1 cellular context compared by ENCODE assay signal in the genomic region with DNA sequence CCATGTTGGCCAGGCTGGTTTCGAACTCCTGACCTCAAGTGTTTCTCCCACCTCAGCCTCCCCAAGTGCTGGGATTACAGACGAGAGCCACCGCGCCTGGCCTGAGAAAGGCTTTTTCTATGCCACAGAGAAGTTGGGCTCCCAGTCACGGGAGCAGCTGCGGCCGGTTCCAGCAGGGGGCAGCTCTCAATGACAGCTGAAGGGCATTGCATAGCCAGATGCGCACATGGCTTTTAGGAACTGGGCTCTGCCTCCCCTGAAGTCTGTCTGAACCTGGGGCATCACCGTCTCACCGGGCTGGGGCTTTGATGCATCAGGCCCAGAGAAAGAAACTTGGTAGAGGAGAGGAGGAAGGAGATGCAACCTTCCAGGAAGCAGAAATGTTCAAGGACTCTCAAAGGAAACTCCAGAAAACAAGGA.
TF ChIP-seq lines count a peak whose summit lies in the region.

No MANE protein-coding gene starts in this region.

TF ChIP-seq in HepG2, 621 proteins besides CTCF, POLR2A, EP300 and RAD21 (continued from another document and continues in another):
- TF ChIP-seq ZNF704 (CRISPR knock-in tag; IDR thresholded peaks at IDR 0.05; ENCODE audit: borderline replicate concordance) (no peak), ZFP36 (IDR thresholded peaks at IDR 0.05; ENCODE audit: borderline replicate concordance, low read depth, low read length, partially characterized antibody) (no peak), CREB1 (IDR thresholded peaks at IDR 0.05) (no peak), CREB1 (CRISPR knock-in tag; IDR thresholded peaks at IDR 0.05) (no peak), MATR3 (CRISPR knock-in tag; IDR thresholded peaks at IDR 0.05) (no peak), SNAPC2 (CRISPR knock-in tag; IDR thresholded peaks at IDR 0.05) (no peak), CBX2 (IDR thresholded peaks at IDR 0.05; ENCODE audit: low read depth, low read length) (no peak), CBX2 (CRISPR knock-in tag; IDR thresholded peaks at IDR 0.05; ENCODE audit: low read depth) (no peak), ATF2 (CRISPR knock-in tag; IDR thresholded peaks at IDR 0.05) (peak; percentile 42; the same call in 1 of the 2 replicates), FUBP1 (CRISPR knock-in tag; IDR thresholded peaks at IDR 0.05; ENCODE audit: borderline replicate concordance) (no peak), MAZ (IDR thresholded peaks at IDR 0.05; ENCODE audit: borderline replicate concordance, low read depth, low read length) (0 out of 2 replicates have a peak, but pooled peaks have one; percentile 15), MAZ (CRISPR knock-in tag; IDR thresholded peaks at IDR 0.05; ENCODE audit: low read depth) (no peak; the same call in 1 of the 2 replicates), ZNF383 (CRISPR knock-in tag; IDR thresholded peaks at IDR 0.05; ENCODE audit: borderline replicate concordance) (no peak), TFAP4 (IDR thresholded peaks at IDR 0.05; ENCODE audit: borderline replicate concordance, low read depth) (peak; percentile 86), MAFG (CRISPR knock-in tag; IDR thresholded peaks at IDR 0.05) (no peak), ZNF589 (CRISPR knock-in tag; conservative IDR thresholded peaks at IDR 0.05) (no peak), ZNF160 (CRISPR knock-in tag; IDR thresholded peaks at IDR 0.05) (no peak), ZNF432 (CRISPR knock-in tag; IDR thresholded peaks at IDR 0.05; ENCODE audit: borderline replicate concordance) (no peak), JDP2 (CRISPR knock-in tag; IDR thresholded peaks at IDR 0.05; ENCODE audit: borderline replicate concordance) (no peak), ZNF557 (CRISPR knock-in tag; IDR thresholded peaks at IDR 0.05) (no peak), TCF7L2 (IDR thresholded peaks at IDR 0.05; ENCODE audit: low read depth, low read length) (no peak), ZZZ3 (CRISPR knock-in tag; IDR thresholded peaks at IDR 0.05; ENCODE audit: borderline replicate concordance) (no peak), MIER3 (CRISPR knock-in tag; IDR thresholded peaks at IDR 0.05; ENCODE audit: borderline replicate concordance) (peak; percentile 73; the same call in 1 of the 2 replicates), ZNF879 (CRISPR knock-in tag; IDR thresholded peaks at IDR 0.05) (no peak), ZNF547 (CRISPR knock-in tag; IDR thresholded peaks at IDR 0.05) (no peak), GLI4 (CRISPR knock-in tag; IDR thresholded peaks at IDR 0.05; ENCODE audit: borderline replicate concordance) (no peak), ZNF530 (CRISPR knock-in tag; IDR thresholded peaks at IDR 0.05; ENCODE audit: low read depth) (no peak), TOE1 (CRISPR knock-in tag; IDR thresholded peaks at IDR 0.05) (no peak), ZNF274 (CRISPR knock-in tag; IDR thresholded peaks at IDR 0.05) (no peak), HNF4G (IDR thresholded peaks at IDR 0.05; ENCODE audit: borderline replicate concordance, low read depth, low read length) (no peak), HNF4G (CRISPR knock-in tag; IDR thresholded peaks at IDR 0.05; ENCODE audit: borderline replicate concordance, low read depth) (peak; percentile 49; the same call in 1 of the 2 replicates), RBM22 (optimal IDR thresholded peaks at IDR 0.05; ENCODE audit: low read length) (no peak), PBX2 (CRISPR knock-in tag; IDR thresholded peaks at IDR 0.05) (no peak), HOMEZ (CRISPR knock-in tag; IDR thresholded peaks at IDR 0.05; ENCODE audit: low read depth) (peak; percentile 33; the same call in 1 of the 2 replicates), ZNF33A (CRISPR knock-in tag; IDR thresholded peaks at IDR 0.05; ENCODE audit: borderline replicate concordance) (no peak), CBX1 (IDR thresholded peaks at IDR 0.05; ENCODE audit: low read depth) (peak; percentile 42)
- TF ChIP-seq, protein P1, sequence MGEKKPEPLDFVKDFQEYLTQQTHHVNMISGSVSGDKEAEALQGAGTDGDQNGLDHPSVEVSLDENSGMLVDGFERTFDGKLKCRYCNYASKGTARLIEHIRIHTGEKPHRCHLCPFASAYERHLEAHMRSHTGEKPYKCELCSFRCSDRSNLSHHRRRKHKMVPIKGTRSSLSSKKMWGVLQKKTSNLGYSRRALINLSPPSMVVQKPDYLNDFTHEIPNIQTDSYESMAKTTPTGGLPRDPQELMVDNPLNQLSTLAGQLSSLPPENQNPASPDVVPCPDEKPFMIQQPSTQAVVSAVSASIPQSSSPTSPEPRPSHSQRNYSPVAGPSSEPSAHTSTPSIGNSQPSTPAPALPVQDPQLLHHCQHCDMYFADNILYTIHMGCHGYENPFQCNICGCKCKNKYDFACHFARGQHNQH (CRISPR knock-in tag; IDR thresholded peaks at IDR 0.05), result peak; percentile 48; the same call in 1 of the 2 replicates
- TF ChIP-seq, protein P2, sequence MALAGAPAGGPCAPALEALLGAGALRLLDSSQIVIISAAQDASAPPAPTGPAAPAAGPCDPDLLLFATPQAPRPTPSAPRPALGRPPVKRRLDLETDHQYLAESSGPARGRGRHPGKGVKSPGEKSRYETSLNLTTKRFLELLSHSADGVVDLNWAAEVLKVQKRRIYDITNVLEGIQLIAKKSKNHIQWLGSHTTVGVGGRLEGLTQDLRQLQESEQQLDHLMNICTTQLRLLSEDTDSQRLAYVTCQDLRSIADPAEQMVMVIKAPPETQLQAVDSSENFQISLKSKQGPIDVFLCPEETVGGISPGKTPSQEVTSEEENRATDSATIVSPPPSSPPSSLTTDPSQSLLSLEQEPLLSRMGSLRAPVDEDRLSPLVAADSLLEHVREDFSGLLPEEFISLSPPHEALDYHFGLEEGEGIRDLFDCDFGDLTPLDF (CRISPR knock-in tag; IDR thresholded peaks at IDR 0.05), result no peak
- TF ChIP-seq, protein P3, sequence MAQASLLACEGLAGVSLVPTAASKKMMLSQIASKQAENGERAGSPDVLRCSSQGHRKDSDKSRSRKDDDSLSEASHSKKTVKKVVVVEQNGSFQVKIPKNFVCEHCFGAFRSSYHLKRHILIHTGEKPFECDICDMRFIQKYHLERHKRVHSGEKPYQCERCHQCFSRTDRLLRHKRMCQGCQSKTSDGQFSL (CRISPR knock-in tag; IDR thresholded peaks at IDR 0.05), result no peak
- TF ChIP-seq, protein P4, sequence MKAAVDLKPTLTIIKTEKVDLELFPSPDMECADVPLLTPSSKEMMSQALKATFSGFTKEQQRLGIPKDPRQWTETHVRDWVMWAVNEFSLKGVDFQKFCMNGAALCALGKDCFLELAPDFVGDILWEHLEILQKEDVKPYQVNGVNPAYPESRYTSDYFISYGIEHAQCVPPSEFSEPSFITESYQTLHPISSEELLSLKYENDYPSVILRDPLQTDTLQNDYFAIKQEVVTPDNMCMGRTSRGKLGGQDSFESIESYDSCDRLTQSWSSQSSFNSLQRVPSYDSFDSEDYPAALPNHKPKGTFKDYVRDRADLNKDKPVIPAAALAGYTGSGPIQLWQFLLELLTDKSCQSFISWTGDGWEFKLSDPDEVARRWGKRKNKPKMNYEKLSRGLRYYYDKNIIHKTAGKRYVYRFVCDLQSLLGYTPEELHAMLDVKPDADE (CRISPR knock-in tag; IDR thresholded peaks at IDR 0.05), result no peak
- TF ChIP-seq, protein P5, sequence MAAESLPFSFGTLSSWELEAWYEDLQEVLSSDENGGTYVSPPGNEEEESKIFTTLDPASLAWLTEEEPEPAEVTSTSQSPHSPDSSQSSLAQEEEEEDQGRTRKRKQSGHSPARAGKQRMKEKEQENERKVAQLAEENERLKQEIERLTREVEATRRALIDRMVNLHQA (CRISPR knock-in tag; IDR thresholded peaks at IDR 0.05), result no peak
- TF ChIP-seq, protein P6, sequence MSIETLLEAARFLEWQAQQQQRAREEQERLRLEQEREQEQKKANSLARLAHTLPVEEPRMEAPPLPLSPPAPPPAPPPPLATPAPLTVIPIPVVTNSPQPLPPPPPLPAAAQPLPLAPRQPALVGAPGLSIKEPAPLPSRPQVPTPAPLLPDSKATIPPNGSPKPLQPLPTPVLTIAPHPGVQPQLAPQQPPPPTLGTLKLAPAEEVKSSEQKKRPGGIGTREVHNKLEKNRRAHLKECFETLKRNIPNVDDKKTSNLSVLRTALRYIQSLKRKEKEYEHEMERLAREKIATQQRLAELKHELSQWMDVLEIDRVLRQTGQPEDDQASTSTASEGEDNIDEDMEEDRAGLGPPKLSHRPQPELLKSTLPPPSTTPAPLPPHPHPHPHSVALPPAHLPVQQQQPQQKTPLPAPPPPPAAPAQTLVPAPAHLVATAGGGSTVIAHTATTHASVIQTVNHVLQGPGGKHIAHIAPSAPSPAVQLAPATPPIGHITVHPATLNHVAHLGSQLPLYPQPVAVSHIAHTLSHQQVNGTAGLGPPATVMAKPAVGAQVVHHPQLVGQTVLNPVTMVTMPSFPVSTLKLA (IDR thresholded peaks at IDR 0.05), result peak; percentile 31; the same call in 1 of the 2 replicates
- TF ChIP-seq, protein P7, sequence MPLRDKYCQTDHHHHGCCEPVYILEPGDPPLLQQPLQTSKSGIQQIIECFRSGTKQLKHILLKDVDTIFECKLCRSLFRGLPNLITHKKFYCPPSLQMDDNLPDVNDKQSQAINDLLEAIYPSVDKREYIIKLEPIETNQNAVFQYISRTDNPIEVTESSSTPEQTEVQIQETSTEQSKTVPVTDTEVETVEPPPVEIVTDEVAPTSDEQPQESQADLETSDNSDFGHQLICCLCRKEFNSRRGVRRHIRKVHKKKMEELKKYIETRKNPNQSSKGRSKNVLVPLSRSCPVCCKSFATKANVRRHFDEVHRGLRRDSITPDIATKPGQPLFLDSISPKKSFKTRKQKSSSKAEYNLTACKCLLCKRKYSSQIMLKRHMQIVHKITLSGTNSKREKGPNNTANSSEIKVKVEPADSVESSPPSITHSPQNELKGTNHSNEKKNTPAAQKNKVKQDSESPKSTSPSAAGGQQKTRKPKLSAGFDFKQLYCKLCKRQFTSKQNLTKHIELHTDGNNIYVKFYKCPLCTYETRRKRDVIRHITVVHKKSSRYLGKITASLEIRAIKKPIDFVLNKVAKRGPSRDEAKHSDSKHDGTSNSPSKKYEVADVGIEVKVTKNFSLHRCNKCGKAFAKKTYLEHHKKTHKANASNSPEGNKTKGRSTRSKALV (CRISPR knock-in tag; IDR thresholded peaks at IDR 0.05), result peak; percentile 91
